ENCODE assay signal across 8 cellular contexts in genomic region chr6:55578537-55579363, GRCh38. TPM values are rescaled to one million over a fixed set of nuclear protein-coding genes. Genes with fewer than 3 reads are reported as not detected.
DNase-seq lines count a peak whose midpoint lies in the region; ATAC-seq and TF ChIP-seq lines count a peak whose summit lies in the region.

Gene HMGCLL1, minus strand, starts transcription at chr6:55579192. Its CDS starts 137 bp downstream, at chr6:55579055.

- in situ Hi-C loops in IMR-90 (cut with MboI; ENCODE audit: low sequenced_read_pairs): no loop called here

- H3K4me1 Mint-ChIP-seq in activated CD8-positive, alpha-beta memory T cell treated with anti-CD3 and anti-CD28 coated beads, Interleukin-2, amount 10 ng/mL, durations not matched to agents 7 days and 5 days: no peaks in the 10 kb centered on the region
- peaks cover 0 to 4% (median 2%) of the 10 kb centered on the region in 4 donors for H3K4me1 Mint-ChIP-seq in CD4-positive, alpha-beta memory T cell

- H3K4me1 ChIP-seq in IMR-90 (ENCODE audit: control insufficient read depth, insufficient read depth, low read length): no peaks in the 10 kb centered on the region
- H3K4me1 ChIP-seq in rectal smooth muscle tissue (ENCODE audit: control insufficient read depth, insufficient read depth, low read length): no peaks in the 10 kb centered on the region
- no peaks in the 10 kb centered on the region for H3K4me1 ChIP-seq in CD4-positive, alpha-beta memory T cell (ENCODE audit: insufficient read depth, low read length)

- TF ChIP-seq RAD21 in IMR-90 (IDR thresholded peaks at IDR 0.05; ENCODE audit: low read length): no peak

- no peak within 1 kb of the TSS; a peak in 1 of 4 replicates for H4K8ac ChIP-seq in IMR-90 (ENCODE audit: low read depth in 2 of 2, low read length in 2 of 2)

- H4K91ac ChIP-seq in IMR-90 (ENCODE audit: insufficient read depth, low read depth, low read length): no peak within 1 kb of the TSS

- no peaks in the 10 kb centered on the region for H3K79me1 ChIP-seq in IMR-90 (ENCODE audit: low read depth in 1 of 2, low read length in 2 of 2)

- POLR2A ChIA-PET in IMR-90 (lab: Charles Lee; ENCODE audit: unreplicated experiment): interaction anchor here (0.5 kb wide), 1 partner anchor 10 kb away, joined by 6 read pairs; no protein-coding TSS in a partner anchor
- POLR2A ChIA-PET in CD4-positive, alpha-beta memory T cell (lab: Charles Lee; ENCODE audit: partially characterized antibody): no interaction called here

- H4K20me1 ChIP-seq in IMR-90 (ENCODE audit: insufficient read depth, low read length): no peaks in the 10 kb centered on the region

- no peaks in the 10 kb centered on the region; the same call in 1 of the 2 replicates for H3K9me1 ChIP-seq in IMR-90 (ENCODE audit: insufficient read depth, low read length)

- H2AFZ ChIP-seq in IMR-90 (replicated peaks; ENCODE audit: low read length, poor library complexity): peak within 1 kb of the TSS; percentile 90

- no peak within 1 kb of the TSS for H3K23ac ChIP-seq in IMR-90 (ENCODE audit: low read depth, low read length)

- no peak within 1 kb of the TSS for H2BK20ac ChIP-seq in IMR-90 (ENCODE audit: low read depth, low read length)

- intact Hi-C loops in IMR-90 (cut with micrococcal nuclease): no loop called here
- intact Hi-C loops in CD4-positive, alpha-beta memory T cell (cut with micrococcal nuclease): no loop called here

- H3K9ac ChIP-seq in IMR-90 (ENCODE audit: low read depth, low read length): no peak within 1 kb of the TSS
- H3K9ac ChIP-seq in rectal smooth muscle tissue (ENCODE audit: low read length): no peak within 1 kb of the TSS

- H2BK5ac ChIP-seq in IMR-90 (ENCODE audit: low read depth, low read length, poor library complexity, severe bottlenecking): no peak within 1 kb of the TSS

- dilution Hi-C loops in IMR-90 (cut with HindIII; ENCODE audit: low sequenced_read_pairs, unreplicated experiment): no loop called here

- no peaks in the 10 kb centered on the region for H3K36me3 Mint-ChIP-seq in activated CD8-positive, alpha-beta memory T cell treated with anti-CD3 and anti-CD28 coated beads, Interleukin-2, amount 10 ng/mL, durations not matched to agents 7 days and 5 days
- no peaks in the 10 kb centered on the region for H3K36me3 Mint-ChIP-seq in CD4-positive, alpha-beta memory T cell

- H3K27ac ChIP-seq in IMR-90 (ENCODE audit: insufficient read depth, low read length) (no peak within 1 kb of the TSS), rectal smooth muscle tissue (ENCODE audit: low read depth, low read length) (no peak within 1 kb of the TSS)
- no peak within 1 kb of the TSS for H3K27ac ChIP-seq in CD4-positive, alpha-beta memory T cell (ENCODE audit: low read depth, low read length)

- no peak within 1 kb of the TSS for H2AK5ac ChIP-seq in IMR-90 (ENCODE audit: low read depth, low read length)

- H3K36me3 ChIP-seq in IMR-90 (ENCODE audit: control insufficient read depth, insufficient read depth, low read length) (no peaks in the 10 kb centered on the region), rectal smooth muscle tissue (ENCODE audit: control insufficient read depth, insufficient read depth, low read length) (no peaks in the 10 kb centered on the region)
- H3K36me3 ChIP-seq in CD4-positive, alpha-beta memory T cell (ENCODE audit: insufficient read depth, low read length): no peaks in the 10 kb centered on the region

- BruUV-seq in IMR-90 (replicated peaks; lab: Mats Ljungman, UMichigan): no TSS peak

- peaks cover 2% of the 10 kb centered on the region for H3K9me3 Mint-ChIP-seq in activated CD8-positive, alpha-beta memory T cell treated with anti-CD3 and anti-CD28 coated beads, Interleukin-2, amount 10 ng/mL, durations not matched to agents 7 days and 5 days (ENCODE audit: low read depth)
- H3K9me3 Mint-ChIP-seq in CD4-positive, alpha-beta memory T cell: peaks cover 3 to 28% (median 7%) of the 10 kb centered on the region in 8 donors

- no peak within 1 kb of the TSS; the same call in 1 of the 2 replicates for H4K5ac ChIP-seq in IMR-90 (ENCODE audit: low read depth, low read length)

- CTCF ChIA-PET in IMR-90 (lab: Yijun Ruan, JAX): no interaction called here
- CTCF ChIA-PET in activated CD8-positive, alpha-beta memory T cell treated with anti-CD3 and anti-CD28 coated beads, Interleukin-2, amount 10 ng/mL, durations not matched to agents 7 days and 5 days (lab: Charles Lee): no interaction called here
- CTCF ChIA-PET in CD4-positive, alpha-beta memory T cell (lab: Charles Lee; ENCODE audit: partially characterized antibody): no interaction called here

- peak within 1 kb of the TSS; percentile 12; the same call in 1 of the 2 replicates for H3K4me3 ChIP-seq in IMR-90 (ENCODE audit: insufficient read depth, low read depth, low read length)
- peak within 1 kb of the TSS; percentile 46 for H3K4me3 ChIP-seq in rectal smooth muscle tissue (ENCODE audit: low read length)
- H3K4me3 ChIP-seq in CD4-positive, alpha-beta memory T cell (ENCODE audit: low read length in 2 of 2): no peak within 1 kb of the TSS

- H3K56ac ChIP-seq in IMR-90 (ENCODE audit: extremely low read depth, insufficient read depth, low read length): no peak within 1 kb of the TSS

- H2BK15ac ChIP-seq in IMR-90 (ENCODE audit: low read depth, low read length): no peak within 1 kb of the TSS

- TF ChIP-seq CTCF in IMR-90 (conservative IDR thresholded peaks at IDR 0.05; ENCODE audit: low read depth, low read length): no peak

- DNase-seq in IMR-90 (no peak), astrocyte of the hippocampus (ENCODE audit: low read depth, low spot score) (peak; percentile 68), iPS DF 4.7 (ENCODE audit: extremely low read depth, low spot score) (peak; percentile 41)
- no peak for DNase-seq in activated CD8-positive, alpha-beta memory T cell treated with anti-CD3 and anti-CD28 coated beads, Interleukin-2, amount 10 ng/mL, durations not matched to agents 7 days and 5 days
- DNase-seq in CD4-positive, alpha-beta memory T cell: no peak

- ATAC-seq in IMR-90 (ENCODE audit: low read depth) (peak; percentile 66; the same call in 1 of the 2 replicates), GM19463 (IDR thresholded peaks at IDR 0.05; ENCODE audit: unreplicated experiment) (no peak), HG02885 (IDR thresholded peaks at IDR 0.05; ENCODE audit: poor library complexity, unreplicated experiment) (no peak)
- ATAC-seq in activated CD8-positive, alpha-beta memory T cell treated with anti-CD3 and anti-CD28 coated beads, Interleukin-2, amount 10 ng/mL, durations not matched to agents 7 days and 5 days: no peak

- H3K4ac ChIP-seq in IMR-90 (ENCODE audit: low read depth, low read length): no peak within 1 kb of the TSS

- peak within 1 kb of the TSS; percentile 90 for H3K4me2 ChIP-seq in IMR-90 (ENCODE audit: low read depth, low read length)

- no peaks in the 10 kb centered on the region for H3K27me3 Mint-ChIP-seq in activated CD8-positive, alpha-beta memory T cell treated with anti-CD3 and anti-CD28 coated beads, Interleukin-2, amount 10 ng/mL, durations not matched to agents 7 days and 5 days
- H3K27me3 Mint-ChIP-seq in CD4-positive, alpha-beta memory T cell: no peaks in the 10 kb centered on the region

- no peak within 1 kb of the TSS for H2BK120ac ChIP-seq in IMR-90 (ENCODE audit: low read depth, low read length)

- no peaks in the 10 kb centered on the region for H3K9me3 ChIP-seq in IMR-90 (ENCODE audit: control insufficient read depth, insufficient read depth, low read length)
- no peaks in the 10 kb centered on the region for H3K9me3 ChIP-seq in CD4-positive, alpha-beta memory T cell (ENCODE audit: control insufficient read depth in 1 of 2, low read length in 2 of 2)

- TF ChIP-seq POLR2A in IMR-90 (IDR thresholded peaks at IDR 0.05; ENCODE audit: low read depth, low read length): no peak

- no peak within 1 kb of the TSS for H3K4me3 Mint-ChIP-seq in activated CD8-positive, alpha-beta memory T cell treated with anti-CD3 and anti-CD28 coated beads, Interleukin-2, amount 10 ng/mL, durations not matched to agents 7 days and 5 days
- no peak within 1 kb of the TSS for H3K4me3 Mint-ChIP-seq in CD4-positive, alpha-beta memory T cell

- WGBS in IMR-90 (ENCODE audit: extremely low coverage in 2 of 2, insufficient read length in 1 of 2), 2 experiments: 15% methylated on average over 12 of the region's 49 CpGs; no CpG with 5 or more reads in 1 of the 2 experiments

- no peak within 1 kb of the TSS for H2AK9ac ChIP-seq in IMR-90 (replicated peaks; ENCODE audit: low read depth, low read length, poor library complexity)

- H3K27ac Mint-ChIP-seq in activated CD8-positive, alpha-beta memory T cell treated with anti-CD3 and anti-CD28 coated beads, Interleukin-2, amount 10 ng/mL, durations not matched to agents 7 days and 5 days: no peak within 1 kb of the TSS
- no peak within 1 kb of the TSS for H3K27ac Mint-ChIP-seq in CD4-positive, alpha-beta memory T cell

- no peak within 1 kb of the TSS for H3K14ac ChIP-seq in IMR-90 (replicated peaks; ENCODE audit: low read depth, low read length)

- H3K27me3 ChIP-seq in IMR-90 (ENCODE audit: control insufficient read depth, insufficient read depth, low read length): peaks cover 6% of the 10 kb centered on the region; the same call in 1 of the 2 replicates
- H3K27me3 ChIP-seq in rectal smooth muscle tissue (ENCODE audit: control insufficient read depth, insufficient read depth, low read length): peaks cover 4% of the 10 kb centered on the region
- no peaks in the 10 kb centered on the region for H3K27me3 ChIP-seq in CD4-positive, alpha-beta memory T cell (ENCODE audit: insufficient read depth, low read length)

- no peak within 1 kb of the TSS; the same call in 1 of the 2 replicates for H3K18ac ChIP-seq in IMR-90 (ENCODE audit: low read depth, low read length)

TF ChIP-seq in IMR-90, 13 proteins besides CTCF, POLR2A, EP300 and RAD21:
- TF ChIP-seq MXI1 (IDR thresholded peaks at IDR 0.05; ENCODE audit: borderline replicate concordance, low read depth, low read length) (no peak), USF2 (IDR thresholded peaks at IDR 0.05; ENCODE audit: low read depth, low read length) (no peak), CEBPB (IDR thresholded peaks at IDR 0.05; ENCODE audit: low read depth, low read length) (peak; percentile 66)

RNA-seq across cellular contexts. Expression of gene HMGCLL1, which starts in this region (rescaled TPM):
- not detected in 2 replicates for total RNA-seq in IMR-90 (2012; rRNA removed)
- polyA plus RNA-seq in IMR-90 (2012; rRNA removed): 0.03 TPM in 1 of 2 replicates, not detected in the other
- polyA plus RNA-seq in IMR-90 (2012; cell fraction: cytosol; rRNA removed): not detected in 2 replicates
- polyA plus RNA-seq in IMR-90 (2012; cell fraction: nucleus; rRNA removed; ENCODE audit: low replicate concordance): not detected in 2 replicates
- total RNA-seq in activated CD8-positive, alpha-beta memory T cell treated with anti-CD3 and anti-CD28 coated beads, Interleukin-2, amount 10 ng/mL, durations not matched to agents 7 days and 5 days: not detected
- total RNA-seq in CD4-positive, alpha-beta memory T cell: not detected
- polyA plus RNA-seq in CD4-positive, alpha-beta memory T cell: not detected

Comparison
In these comparisons a context has a peak if more than half of its experiments do, and no peak if none do; other contexts are left out.
1. Peak in ATAC-seq, H3K4me3 ChIP-seq and H3K4me2 ChIP-seq in IMR-90; RNA of the gene not detected or under 1 TPM.
2. DNase-seq: peak in astrocyte of the hippocampus (single experiment) and iPS DF 4.7 (single experiment); none in IMR-90 (single experiment), activated CD8-positive, alpha-beta memory T cell treated with anti-CD3 and anti-CD28 coated beads, Interleukin-2, amount 10 ng/mL, durations not matched to agents 7 days and 5 days (single experiment) and CD4-positive, alpha-beta memory T cell (0 of 5).